ENCODE assay signal across 8 cellular contexts in genomic region chr7:42236266-42237161, GRCh38. TPM values are rescaled to one million over a fixed set of nuclear protein-coding genes. Genes with fewer than 3 reads are reported as not detected.
DNase-seq lines count a peak whose midpoint lies in the region; ATAC-seq and TF ChIP-seq lines count a peak whose summit lies in the region.

No MANE protein-coding gene starts in this region.

- H3K27me3 ChIP-seq in Caco-2 (replicated peaks; ENCODE audit: control insufficient read depth, insufficient read depth, low read length) (no peaks in the 10 kb centered on the region; the same call in none of the 2 replicates), kidney epithelial cell (ENCODE audit: control insufficient read depth, insufficient read depth, low read length) (no peaks in the 10 kb centered on the region)

- CTCF ChIA-PET in Caco-2 (lab: Charles Lee), result no interaction called here

- POLR2A ChIA-PET in Caco-2 (lab: Charles Lee), result no interaction called here

- H3K9me3 Mint-ChIP-seq in Caco-2 (ENCODE audit: unreplicated experiment), result no peaks in the 10 kb centered on the region
- no peaks in the 10 kb centered on the region for H3K9me3 Mint-ChIP-seq in stimulated activated naive CD8-positive, alpha-beta T cell treated with anti-CD3 and anti-CD28 coated beads, Interleukin-15, Interleukin-2, amounts not matched to agents 100 ng/mL and 50 ng/mL, for 24 hours

- H3K4me1 ChIP-seq in Caco-2, result peaks cover 4% of the 10 kb centered on the region; the same call in 1 of the 2 replicates

- H3K27me3 Mint-ChIP-seq in Caco-2 (ENCODE audit: insufficient read depth, unreplicated experiment), result peaks cover 43% of the 10 kb centered on the region
- peaks cover 71% of the 10 kb centered on the region for H3K27me3 Mint-ChIP-seq in stimulated activated naive CD8-positive, alpha-beta T cell treated with anti-CD3 and anti-CD28 coated beads, Interleukin-15, Interleukin-2, amounts not matched to agents 100 ng/mL and 50 ng/mL, for 24 hours

- H3K4me1 Mint-ChIP-seq in Caco-2 (ENCODE audit: low read depth, unreplicated experiment), result peaks cover 13% of the 10 kb centered on the region
- H3K4me1 Mint-ChIP-seq in stimulated activated naive CD8-positive, alpha-beta T cell treated with anti-CD3 and anti-CD28 coated beads, Interleukin-15, Interleukin-2, amounts not matched to agents 100 ng/mL and 50 ng/mL, for 24 hours (ENCODE audit: low read depth), result peaks cover 7% of the 10 kb centered on the region

- H3K4me3 ChIP-seq in Caco-2 (ENCODE audit: low read depth, low read length) (peak overlapping the region; percentile 39), cardiac fibroblast (replicated peaks in 1 of 2; ENCODE audit: low read depth in 2 of 2, low read length in 2 of 2) (peak overlapping the region; percentile 82 to 87), kidney epithelial cell (ENCODE audit: low read depth, low read length) (peak overlapping the region; percentile 89)

- BruUV-seq in Caco-2 (replicated peaks; lab: Mats Ljungman, UMichigan), result no TSS peak

- no peak for TF ChIP-seq CTCF in Caco-2 (IDR thresholded peaks at IDR 0.05; ENCODE audit: insufficient read depth in 1 of 2, low read depth in 1 of 2, low read length in 1 of 2, severe bottlenecking in 1 of 2, unreplicated experiment in 1 of 2)
- TF ChIP-seq CTCF in cardiac fibroblast (IDR thresholded peaks at IDR 0.05; ENCODE audit: low read depth, low read length), result no peak
- no peak for TF ChIP-seq CTCF in kidney epithelial cell (IDR thresholded peaks at IDR 0.05; ENCODE audit: insufficient read depth, low read length, poor library complexity, severe bottlenecking)

- H3K4me3 Mint-ChIP-seq in Caco-2 (ENCODE audit: unreplicated experiment), result peak overlapping the region; percentile 90
- H3K4me3 Mint-ChIP-seq in stimulated activated naive CD8-positive, alpha-beta T cell treated with anti-CD3 and anti-CD28 coated beads, Interleukin-15, Interleukin-2, amounts not matched to agents 100 ng/mL and 50 ng/mL, for 24 hours, result peak overlapping the region; percentile 72

- H3K36me3 ChIP-seq in Caco-2 (ENCODE audit: control insufficient read depth, insufficient read depth, low read length) (no peaks in the 10 kb centered on the region), kidney epithelial cell (ENCODE audit: control insufficient read depth, insufficient read depth, low read length) (no peaks in the 10 kb centered on the region)

- ATAC-seq in GM21447 (IDR thresholded peaks at IDR 0.05; ENCODE audit: unreplicated experiment), result peak; percentile 29

- DNase-seq in Caco-2, result peak in 1 of 2 experiments; percentile 5
- DNase-seq in LHCN-M2 (ENCODE audit: low read depth), result peak; percentile 69
- peak; percentile 62 to 74 for DNase-seq in cardiac fibroblast (ENCODE audit: low read depth in 2 of 2)
- DNase-seq in kidney epithelial cell (ENCODE audit: low read depth), result no peak
- DNase-seq in NCI-H524 (lab: John Stamatoyannopoulos, UW), result no peak
- no peak for DNase-seq in NCI-H446 treated with DMSO at 0.1 percent for 48 hours (lab: John Stamatoyannopoulos, UW)

- intact Hi-C loops in Caco-2 (cut with micrococcal nuclease; ENCODE audit: unreplicated experiment), result no loop called here

- H3K36me3 Mint-ChIP-seq in Caco-2 (ENCODE audit: insufficient read depth, unreplicated experiment), result peaks cover 4% of the 10 kb centered on the region
- H3K36me3 Mint-ChIP-seq in stimulated activated naive CD8-positive, alpha-beta T cell treated with anti-CD3 and anti-CD28 coated beads, Interleukin-15, Interleukin-2, amounts not matched to agents 100 ng/mL and 50 ng/mL, for 24 hours (ENCODE audit: low read depth), result no peaks in the 10 kb centered on the region

- H3K27ac Mint-ChIP-seq in Caco-2 (ENCODE audit: unreplicated experiment), result no peak overlapping the region
- H3K27ac Mint-ChIP-seq in stimulated activated naive CD8-positive, alpha-beta T cell treated with anti-CD3 and anti-CD28 coated beads, Interleukin-15, Interleukin-2, amounts not matched to agents 100 ng/mL and 50 ng/mL, for 24 hours, result no peak overlapping the region

- no peaks in the 10 kb centered on the region for H3K9me3 ChIP-seq in Caco-2

RNA-seq across cellular contexts. Expression of gene GLI3, which starts 0.5 kb away (rescaled TPM):
- total RNA-seq in Caco-2 (2022) (1.00 and 1.1 TPM in 2 replicates), LHCN-M2 (2014; rRNA removed) (2.6 and 4.4 TPM in 2 replicates), kidney epithelial cell (6.2 and 7.3 TPM in 2 replicates)
- 3.4 TPM for polyA plus RNA-seq in LHCN-M2 (2012)

Comparison
In these comparisons a context has a peak if more than half of its experiments do, and no peak if none do; other contexts are left out.
1. DNase-seq: peak in LHCN-M2 (single experiment) and cardiac fibroblast (2 of 2); none in kidney epithelial cell (single experiment), NCI-H524 (0 of 2) and NCI-H446 treated with DMSO at 0.1 percent for 48 hours (single experiment).
2. H3K4me3 ChIP-seq: peak in every context shown above with its lines; median percentile 89 in kidney epithelial cell; 84 in cardiac fibroblast; 39 in Caco-2.